Comparison of ENCODE assay signal across 30 cellular contexts in genomic region chr3:148128136-148128535, GRCh38.
DNase-seq lines count a peak whose midpoint lies in the region; ATAC-seq and TF ChIP-seq lines count a peak whose summit lies in the region.
"Had no signal": no experiment of that assay in that cellular context is flagged by ENCODE, and none has a peak within 500 bp of the region (broad histone marks: within the 10 kb centered on the region; RNA-seq: fewer than 3 reads in every experiment).

No MANE protein-coding gene starts in this region.

- H3K9me3 ChIP-seq in A673 (ENCODE audit: low read depth, low read length, poor library complexity, severe bottlenecking) (no peaks in the 10 kb centered on the region), WERI-Rb-1 (ENCODE audit: severe bottlenecking) (no peaks in the 10 kb centered on the region)
- H3K9me3 ChIP-seq: esophagus muscularis mucosa, gastrocnemius medialis, left ventricle myocardium inferior, vagina had no signal

- CTCF ChIA-PET in A673 (lab: Charles Lee), result no interaction called here

- peak; percentile 12 for DNase-seq in A673 (ENCODE audit: low spot score)
- peak; percentile 11 for DNase-seq in NAMALWA (ENCODE audit: low spot score)
- DNase-seq in WERI-Rb-1, result peak; percentile 63
- no peak for DNase-seq in effector CD8-positive, alpha-beta T cell (lab: John Stamatoyannopoulos, UW)
- DNase-seq in NCI-H2171 (lab: John Stamatoyannopoulos, UW), result no peak
- no peak for DNase-seq in foreskin fibroblast
- DNase-seq: activated CD4-positive, alpha-beta T cell treated with anti-CD3 and anti-CD28 coated beads, Interleukin-2, amount 10 ng/mL, durations not matched to agents 24 days and 14 days; activated T-cell treated with anti-CD3 and anti-CD28 coated beads, Interleukin-2, amount 50 U/mL, for 4 hours; brain microvascular endothelial cell; C1 segment of cervical spinal cord; Calu3; effector memory CD8-positive, alpha-beta T cell; gastrocnemius medialis; immature natural killer cell; left ventricle myocardium inferior; naive thymus-derived CD8-positive, alpha-beta T cell; NCI-H2029 treated with DMSO at 0.1 percent for 48 hours; NCI-H226; NCI-H774; right cardiac atrium; SIG-M5; stimulated activated CD4-positive, alpha-beta T cell treated with anti-CD3 and anti-CD28 coated beads, Interleukin-4, amount 100 ng/mL, for 4 hours; stimulated activated naive CD4-positive, alpha-beta T cell; T-helper 1 cell had no signal

- H3K4me1 ChIP-seq in A673 (ENCODE audit: insufficient read depth, low read length, poor library complexity, severe bottlenecking), result no peaks in the 10 kb centered on the region
- H3K4me1 ChIP-seq: esophagus muscularis mucosa, gastrocnemius medialis, left ventricle myocardium inferior, vagina had no signal

- POLR2A ChIA-PET in A673 (lab: Charles Lee; ENCODE audit: low non-redundant PET), result no interaction called here

- intact Hi-C loops in A673 (cut with micrococcal nuclease; ENCODE audit: unreplicated experiment), result no loop called here

- H3K27ac ChIP-seq in A673 (ENCODE audit: low read depth, low read length, poor library complexity, severe bottlenecking), result no peak overlapping the region
- H3K27ac ChIP-seq in WERI-Rb-1, result no peak overlapping the region
- H3K27ac ChIP-seq: brain microvascular endothelial cell, esophagus muscularis mucosa, gastrocnemius medialis, hepatocyte, left ventricle myocardium inferior, vagina had no signal

- no peak overlapping the region for H3K4me3 ChIP-seq in A673 (ENCODE audit: low read depth, low read length, poor library complexity, severe bottlenecking)
- no peak overlapping the region for H3K4me3 ChIP-seq in WERI-Rb-1 (ENCODE audit: low read depth, low read length)
- no peak overlapping the region for H3K4me3 ChIP-seq in foreskin fibroblast (ENCODE audit: low read depth in 1 of 2, low read length in 2 of 2)
- H3K4me3 ChIP-seq: esophagus muscularis mucosa, gastrocnemius medialis, hepatocyte, left ventricle myocardium inferior, vagina had no signal

- BruUV-seq in A673 (replicated peaks; lab: Mats Ljungman, UMichigan), result no TSS peak

- H3K36me3 ChIP-seq in A673 (ENCODE audit: insufficient read depth, low read length, poor library complexity, severe bottlenecking), result no peaks in the 10 kb centered on the region
- no peaks in the 10 kb centered on the region for H3K36me3 ChIP-seq in WERI-Rb-1
- H3K36me3 ChIP-seq: brain microvascular endothelial cell, esophagus muscularis mucosa, gastrocnemius medialis, left ventricle myocardium inferior, vagina had no signal

- no peak for ATAC-seq in HG03439 (IDR thresholded peaks at IDR 0.05; ENCODE audit: unreplicated experiment)
- ATAC-seq: activated T-cell treated with anti-CD3 and anti-CD28 coated beads, Interleukin-2, amount 50 U/mL, for 4 hours; effector memory CD8-positive, alpha-beta T cell; gastrocnemius medialis; naive thymus-derived CD8-positive, alpha-beta T cell; Panc1; right cardiac atrium had no signal

- no peaks in the 10 kb centered on the region for H3K27me3 ChIP-seq in A673 (replicated peaks; ENCODE audit: insufficient read depth, low read depth, low read length, poor library complexity)
- no peaks in the 10 kb centered on the region for H3K27me3 ChIP-seq in WERI-Rb-1 (ENCODE audit: insufficient read depth, low read depth, severe bottlenecking)
- H3K27me3 ChIP-seq: brain microvascular endothelial cell, esophagus muscularis mucosa, gastrocnemius medialis, hepatocyte, vagina had no signal

- TF ChIP-seq CTCF in A673 (conservative IDR thresholded peaks at IDR 0.05; ENCODE audit: low read depth, low read length), result 0 out of 2 replicates have a peak, but pooled peaks have one; percentile 29
- peak; percentile 18; the same call in 1 of the 3 replicates for TF ChIP-seq CTCF in GM12872 (IDR thresholded peaks at IDR 0.05; ENCODE audit: insufficient read depth, low read depth, low read length)
- peak; percentile 64 for TF ChIP-seq CTCF in WERI-Rb-1 (IDR thresholded peaks at IDR 0.05; ENCODE audit: low read depth, low read length)
- no peak for TF ChIP-seq CTCF in foreskin fibroblast (IDR thresholded peaks at IDR 0.05; ENCODE audit: low read depth, low read length)

Comparison
In these comparisons a context has a peak if more than half of its experiments do, and no peak if none do; other contexts are left out.
1. DNase-seq: peak in A673 (single experiment), NAMALWA (single experiment) and WERI-Rb-1 (single experiment); none in effector CD8-positive, alpha-beta T cell (single experiment), NCI-H2171 (single experiment) and foreskin fibroblast (0 of 2).